In the genomic region with DNA sequence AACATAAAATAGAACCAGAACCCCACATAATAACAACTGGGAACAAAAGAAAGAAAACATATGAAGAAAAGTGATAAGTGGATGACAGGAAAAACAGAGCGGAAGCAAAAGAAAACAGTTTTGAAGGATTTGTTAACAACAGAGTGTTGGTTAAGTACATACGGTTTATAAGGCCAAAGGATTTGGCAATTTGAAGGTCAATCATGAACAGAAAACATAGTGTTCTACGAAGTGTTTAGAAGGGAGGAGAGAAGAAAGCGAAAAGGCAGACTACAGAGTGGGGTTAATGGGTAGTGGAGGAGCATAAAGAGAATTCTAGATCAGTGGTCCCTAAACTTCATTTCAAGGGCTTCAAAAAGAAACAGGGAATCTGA, we compare ENCODE assay signal across 17 cellular contexts.
"Had no signal": no experiment of that assay in that cellular context is flagged by ENCODE, and none has a peak within 500 bp of the region (broad histone marks: within the 10 kb centered on the region; RNA-seq: fewer than 3 reads in every experiment).

No MANE protein-coding gene starts in this region.

- H3K27ac Mint-ChIP-seq: activated CD4-positive, alpha-beta T cell treated with anti-CD3 and anti-CD28 coated beads for 36 hours; activated naive CD8-positive, alpha-beta T cell treated with anti-CD3 and anti-CD28 coated beads, Interleukin-2, amount 10 ng/mL, durations not matched to agents 7 days and 5 days; activated T-helper 1 cell treated with anti-CD3 and anti-CD28 coated beads, Interleukin-12 subunit alpha, Interleukin-12 subunit beta, Interleukin-2, Interleukin-4 antibody, amounts not matched to agents 30 ng/mL and 10 ng/mL and 1 ng/mL, durations not matched to agents 14 hours and 24 hours and 36 hours; T-helper 1 cell treated with Interleukin-12 subunit alpha and Interleukin-12 subunit beta and Interleukin-4 antibody, amounts not matched to agents 30 μg/mL and 1 μg/mL, for 36 hours had no signal

- H3K4me3 ChIP-seq: esophagus muscularis mucosa, heart right ventricle, prostate gland, skin epidermis, thoracic aorta had no signal

- H3K4me1 ChIP-seq: prostate gland had no signal

- DNase-seq: activated CD4-positive, alpha-beta T cell treated with anti-CD3 and anti-CD28 coated beads for 36 hours; activated CD4-positive, alpha-beta T cell treated with anti-CD3 and anti-CD28 coated beads, Interleukin-2, amount 50 U/mL, for 48 hours; activated naive CD8-positive, alpha-beta T cell treated with anti-CD3 and anti-CD28 coated beads, Interleukin-2, amount 10 ng/mL, durations not matched to agents 7 days and 5 days; activated T-cell treated with anti-CD3 and anti-CD28 coated beads for 4 hours; amygdala; caudate nucleus; heart right ventricle; mesendoderm; right cardiac atrium; stimulated activated CD4-positive, alpha-beta T cell treated with anti-CD3 and anti-CD28 coated beads, Interleukin-4, amount 100 ng/mL, for 1 hour; WERI-Rb-1 had no signal

- H3K9me3 Mint-ChIP-seq: activated naive CD8-positive, alpha-beta T cell treated with anti-CD3 and anti-CD28 coated beads, Interleukin-2, amount 10 ng/mL, durations not matched to agents 7 days and 5 days; activated T-helper 1 cell treated with anti-CD3 and anti-CD28 coated beads, Interleukin-12 subunit alpha, Interleukin-12 subunit beta, Interleukin-2, Interleukin-4 antibody, amounts not matched to agents 30 ng/mL and 10 ng/mL and 1 ng/mL, durations not matched to agents 14 hours and 24 hours and 36 hours; T-helper 1 cell treated with Interleukin-12 subunit alpha and Interleukin-12 subunit beta and Interleukin-4 antibody, amounts not matched to agents 30 μg/mL and 1 μg/mL, for 36 hours had no signal

- H3K27me3 Mint-ChIP-seq: activated CD4-positive, alpha-beta T cell treated with anti-CD3 and anti-CD28 coated beads for 36 hours; activated naive CD8-positive, alpha-beta T cell treated with anti-CD3 and anti-CD28 coated beads, Interleukin-2, amount 10 ng/mL, durations not matched to agents 7 days and 5 days had no signal

- H3K27ac ChIP-seq: prostate gland, skin epidermis, thoracic aorta, WERI-Rb-1 had no signal

- H3K4me3 Mint-ChIP-seq: activated CD4-positive, alpha-beta T cell treated with anti-CD3 and anti-CD28 coated beads for 36 hours; activated naive CD8-positive, alpha-beta T cell treated with anti-CD3 and anti-CD28 coated beads, Interleukin-2, amount 10 ng/mL, durations not matched to agents 7 days and 5 days; activated T-helper 1 cell treated with anti-CD3 and anti-CD28 coated beads, Interleukin-12 subunit alpha, Interleukin-12 subunit beta, Interleukin-2, Interleukin-4 antibody, amounts not matched to agents 30 ng/mL and 10 ng/mL and 1 ng/mL, durations not matched to agents 14 hours and 24 hours and 36 hours; T-helper 1 cell treated with Interleukin-12 subunit alpha and Interleukin-12 subunit beta and Interleukin-4 antibody, amounts not matched to agents 30 μg/mL and 1 μg/mL, for 36 hours had no signal

- ATAC-seq: activated CD4-positive, alpha-beta T cell treated with anti-CD3 and anti-CD28 coated beads for 36 hours; heart right ventricle; right cardiac atrium had no signal

- H3K27me3 ChIP-seq: heart right ventricle had no signal

- H3K36me3 ChIP-seq: prostate gland, thoracic aorta had no signal

- H3K9me3 ChIP-seq: esophagus muscularis mucosa, heart right ventricle, prostate gland, thoracic aorta had no signal
